19 cellular contexts compared by ENCODE assay signal in genomic region chr2:28642796-28643195, GRCh38.
DNase-seq lines count a peak whose midpoint lies in the region; ATAC-seq, FAIRE-seq and TF ChIP-seq lines count a peak whose summit lies in the region.
"Had no signal": no experiment of that assay in that cellular context is flagged by ENCODE, and none has a peak within 500 bp of the region (broad histone marks: within the 10 kb centered on the region; RNA-seq: fewer than 3 reads in every experiment).

No MANE protein-coding gene starts in this region.

- intact Hi-C loops in PC-9 (cut with micrococcal nuclease; ENCODE audit: unreplicated experiment) = loop anchor here (1.0 to 2.0 kb wide), 4 partner anchors 9 to 111 kb away; no protein-coding TSS in a partner anchor
- intact Hi-C loops in kidney (cut with DNase I) = no loop called here
- intact Hi-C loops in stomach (cut with DNase I; ENCODE audit: low total_unique reads) = no loop called here
- intact Hi-C loops in activated CD4-positive, alpha-beta T cell treated with anti-CD3 and anti-CD28 coated beads for 36 hours (cut with DNase I, micrococcal nuclease) = no loop called here

- FAIRE-seq in kidney (lab: Jason Lieb, UNC) = no peak
- FAIRE-seq: GM12892 had no signal

- TF ChIP-seq CTCF in PC-9 (conservative IDR thresholded peaks at IDR 0.05) (no peak), coronary artery (IDR thresholded peaks at IDR 0.05) (no peak), kidney (IDR thresholded peaks at IDR 0.05; ENCODE audit: borderline replicate concordance, extremely low read depth, insufficient read depth) (no peak), stomach (IDR thresholded peaks at IDR 0.05) (no peak)

- POLR2A ChIA-PET in PC-9 (lab: Charles Lee; ENCODE audit: unreplicated experiment) = no interaction called here
- POLR2A ChIA-PET in activated CD4-positive, alpha-beta T cell treated with anti-CD3 and anti-CD28 coated beads for 36 hours (lab: Charles Lee) = no interaction called here

- peak overlapping the region; percentile 90 for H3K27ac ChIP-seq in PC-9
- peak overlapping the region; percentile 74 to 86 for H3K27ac ChIP-seq in coronary artery
- H3K27ac ChIP-seq in kidney (ENCODE audit: low read depth in 2 of 2, low read length in 2 of 2) = no peak overlapping the region
- peak overlapping the region in 3 of 5 donors; percentile 12 to 60 (median 30) for H3K27ac ChIP-seq in stomach

- no peak for ATAC-seq in activated CD4-positive, alpha-beta T cell treated with anti-CD3 and anti-CD28 coated beads for 36 hours

- no peak overlapping the region for H3K4me3 Mint-ChIP-seq in activated CD4-positive, alpha-beta T cell treated with anti-CD3 and anti-CD28 coated beads for 36 hours
- H3K4me3 Mint-ChIP-seq: CD4-positive, alpha-beta T cell had no signal

- no peak overlapping the region for H3K9ac ChIP-seq in kidney (ENCODE audit: low read length in 2 of 2)

- H3K9me3 Mint-ChIP-seq in activated CD4-positive, alpha-beta T cell treated with anti-CD3 and anti-CD28 coated beads for 36 hours (ENCODE audit: low read depth) = no peaks in the 10 kb centered on the region
- H3K9me3 Mint-ChIP-seq: CD4-positive, alpha-beta T cell had no signal

- TF ChIP-seq POLR2A in stomach (IDR thresholded peaks at IDR 0.05) = no peak

- H3K9me2 ChIP-seq in PC-9 (ENCODE audit: insufficient read depth) = no peaks in the 10 kb centered on the region

- no peaks in the 10 kb centered on the region for H3K36me3 Mint-ChIP-seq in activated CD4-positive, alpha-beta T cell treated with anti-CD3 and anti-CD28 coated beads for 36 hours (ENCODE audit: low read depth)

- no peaks in the 10 kb centered on the region for H3K27me3 Mint-ChIP-seq in activated CD4-positive, alpha-beta T cell treated with anti-CD3 and anti-CD28 coated beads for 36 hours
- H3K27me3 Mint-ChIP-seq: CD4-positive, alpha-beta T cell had no signal

- BruUV-seq in PC-9 (replicated peaks; lab: Mats Ljungman, UMichigan) = TSS peak; percentile 33

- H3K9me3 ChIP-seq in PC-9 (ENCODE audit: insufficient read depth, low read depth) = no peaks in the 10 kb centered on the region
- no peaks in the 10 kb centered on the region for H3K9me3 ChIP-seq in kidney (ENCODE audit: control insufficient read depth in 1 of 2, low read length in 2 of 2)
- H3K9me3 ChIP-seq in stomach = no peaks in the 10 kb centered on the region
- H3K9me3 ChIP-seq: HAP-1 had no signal

- no peak for TF ChIP-seq EP300 in stomach (IDR thresholded peaks at IDR 0.05)

- no peaks in the 10 kb centered on the region for H3K36me3 ChIP-seq in PC-9 (ENCODE audit: low read depth)
- no peaks in the 10 kb centered on the region for H3K36me3 ChIP-seq in kidney (ENCODE audit: control insufficient read depth in 1 of 2, insufficient read depth in 2 of 2, low read length in 2 of 2)
- H3K36me3 ChIP-seq in stomach = no peaks in the 10 kb centered on the region
- H3K36me3 ChIP-seq: HAP-1 had no signal

- DNase-seq in PC-9 (no peak), coronary artery (ENCODE audit: low spot score) (peak; percentile 55), kidney (peak; percentile 70), stomach (no peak), HUDEP-2 (lab: John Stamatoyannopoulos, UW; ENCODE audit: unreplicated experiment in 76 of 76) (no peak), NCI-H2196 treated with DMSO at 0.1 percent for 48 hours (lab: John Stamatoyannopoulos, UW; ENCODE audit: unreplicated experiment) (no peak), hippocampal formation (lab: John Stamatoyannopoulos, UW) (no peak)
- DNase-seq in activated CD4-positive, alpha-beta T cell treated with anti-CD3 and anti-CD28 coated beads for 36 hours = no peak
- DNase-seq: AML-193; CD4-positive, alpha-beta T cell; DMS79 treated with DMSO at 0.1 percent for 48 hours; GDM1; NCI-H1048; NCI-H146; NCI-H526; NK-92 treated with Interleukin-12 subunit alpha and Interleukin-12 subunit beta, amount 100 ng/mL, for 24 hours; SHP77 treated with DMSO at 0.1 percent for 48 hours had no signal

- CTCF ChIA-PET in PC-9 (lab: Charles Lee) = no interaction called here
- CTCF ChIA-PET in activated CD4-positive, alpha-beta T cell treated with anti-CD3 and anti-CD28 coated beads for 36 hours (lab: Charles Lee) = interaction anchor here (0.8 kb wide), 1 partner anchor 48 kb away, joined by 3 read pairs; no protein-coding TSS in a partner anchor

- peaks cover 43% of the 10 kb centered on the region for H3F3A ChIP-seq in PC-9 (ENCODE audit: insufficient read depth, low read depth)

- no peaks in the 10 kb centered on the region for H3K79me2 ChIP-seq in PC-9 (ENCODE audit: low read depth)

- no peak overlapping the region for H3K27ac Mint-ChIP-seq in activated CD4-positive, alpha-beta T cell treated with anti-CD3 and anti-CD28 coated beads for 36 hours
- H3K27ac Mint-ChIP-seq: CD4-positive, alpha-beta T cell had no signal

- peaks cover 7% of the 10 kb centered on the region for H3K4me1 Mint-ChIP-seq in activated CD4-positive, alpha-beta T cell treated with anti-CD3 and anti-CD28 coated beads for 36 hours

- no peaks in the 10 kb centered on the region for H4K20me1 ChIP-seq in PC-9 (ENCODE audit: insufficient read depth)

- WGBS in stomach, 5 donors = 92 to 100% (median 97%) methylated on average over 5 to 13 of the region's 13 CpGs

- H3K4me1 ChIP-seq in PC-9 (replicated peaks; ENCODE audit: insufficient read depth) = peaks cover 62% of the 10 kb centered on the region
- H3K4me1 ChIP-seq in kidney (ENCODE audit: control insufficient read depth in 1 of 2, insufficient read depth in 1 of 2, low read depth in 1 of 2, low read length in 2 of 2) = peaks cover 0 to 2% of the 10 kb centered on the region in 2 donors
- H3K4me1 ChIP-seq in stomach = peaks cover 21 to 53% (median 24%) of the 10 kb centered on the region in 4 donors

- no peak overlapping the region for H3K4me3 ChIP-seq in PC-9
- H3K4me3 ChIP-seq in coronary artery = no peak overlapping the region
- no peak overlapping the region for H3K4me3 ChIP-seq in kidney (ENCODE audit: low read length in 2 of 2)
- H3K4me3 ChIP-seq in stomach = no peak overlapping the region
- H3K4me3 ChIP-seq: HAP-1 had no signal

- no peaks in the 10 kb centered on the region for H3K27me3 ChIP-seq in PC-9 (ENCODE audit: insufficient read depth, low read depth)
- H3K27me3 ChIP-seq in stomach = no peaks in the 10 kb centered on the region

- H2AFZ ChIP-seq in PC-9 = no peak overlapping the region

- peak overlapping the region; percentile 69 for H3K4me2 ChIP-seq in PC-9

Comparison
In these comparisons a context has a peak if more than half of its experiments do, and no peak if none do; other contexts are left out.
1. DNase-seq: peak in coronary artery (single experiment) and kidney (single experiment); none in PC-9 (0 of 2), stomach (single experiment), HUDEP-2 (0 of 76), NCI-H2196 treated with DMSO at 0.1 percent for 48 hours (single experiment), hippocampal formation (0 of 2) and activated CD4-positive, alpha-beta T cell treated with anti-CD3 and anti-CD28 coated beads for 36 hours (single experiment).
2. H3K27ac ChIP-seq: peak in PC-9 (single experiment), coronary artery (2 of 2) and stomach (3 of 5); none in kidney (0 of 2).